8 cellular contexts compared by ENCODE assay signal in genomic region chr12:42023733-42024494, GRCh38.
DNase-seq lines count a peak whose midpoint lies in the region; ATAC-seq and TF ChIP-seq lines count a peak whose summit lies in the region.

No MANE protein-coding gene starts in this region.

- TF ChIP-seq CTCF in parathyroid adenoma (IDR thresholded peaks at IDR 0.05) (peak; percentile 89), tibial artery (IDR thresholded peaks at IDR 0.05) (peak; percentile 93 to 94)

- no peaks in the 10 kb centered on the region for H3K36me3 Mint-ChIP-seq in activated naive CD4-positive, alpha-beta T cell treated with anti-CD3 and anti-CD28 coated beads for 36 hours (ENCODE audit: low read depth)

- H3K27me3 ChIP-seq in HUES6 (ENCODE audit: control insufficient read depth, insufficient read depth, low read length) (peaks cover 12% of the 10 kb centered on the region), parathyroid adenoma (ENCODE audit: control insufficient read depth, insufficient read depth, low read length) (no peaks in the 10 kb centered on the region), tibial artery (no peaks in the 10 kb centered on the region)

- H3K36me3 ChIP-seq in HUES6 (ENCODE audit: control insufficient read depth, insufficient read depth, low read length) (no peaks in the 10 kb centered on the region), parathyroid adenoma (ENCODE audit: control insufficient read depth, insufficient read depth, low read length) (peaks cover 2% of the 10 kb centered on the region), tibial artery (no peaks in the 10 kb centered on the region)

- no peak overlapping the region for H3K27ac Mint-ChIP-seq in activated naive CD4-positive, alpha-beta T cell treated with anti-CD3 and anti-CD28 coated beads for 36 hours

- H3K27ac ChIP-seq in HUES6 (ENCODE audit: low read depth, low read length) (no peak overlapping the region), parathyroid adenoma (no peak overlapping the region), tibial artery (no peak overlapping the region)

- peaks cover 7% of the 10 kb centered on the region for H3K27me3 Mint-ChIP-seq in activated naive CD4-positive, alpha-beta T cell treated with anti-CD3 and anti-CD28 coated beads for 36 hours (ENCODE audit: low read depth)

- peak overlapping the region; percentile 51 for H3K4me3 Mint-ChIP-seq in activated naive CD4-positive, alpha-beta T cell treated with anti-CD3 and anti-CD28 coated beads for 36 hours

- H3K4me2 ChIP-seq in parathyroid adenoma (ENCODE audit: low read length), result peak overlapping the region; percentile 90

- H3K4me1 ChIP-seq in HUES6 (ENCODE audit: control insufficient read depth, insufficient read depth, low read length), result peaks cover 3% of the 10 kb centered on the region; the same call in 1 of the 2 replicates
- H3K4me1 ChIP-seq in parathyroid adenoma, result no peaks in the 10 kb centered on the region
- no peaks in the 10 kb centered on the region for H3K4me1 ChIP-seq in tibial artery

- intact Hi-C loops in activated naive CD4-positive, alpha-beta T cell treated with anti-CD3 and anti-CD28 coated beads for 36 hours (cut with micrococcal nuclease), result loop anchor here (1.0 to 10.0 kb wide), 9 partner anchors 92 to 1078 kb away; no protein-coding TSS in a partner anchor
- intact Hi-C loops in head of caudate nucleus (cut with DNase I) (loop anchor here (5.0 kb wide), 1 partner anchor 747 kb away; no protein-coding TSS in a partner anchor), tibial artery (cut with DNase I; ENCODE audit: low total_unique reads) (loop anchor here (5.0 to 10.0 kb wide), 3 partner anchors 329 to 1077 kb away; no protein-coding TSS in a partner anchor)

- ATAC-seq in GM21528 (IDR thresholded peaks at IDR 0.05; ENCODE audit: low FRiP score, unreplicated experiment), result peak; percentile 92

- no peaks in the 10 kb centered on the region for H3K79me2 ChIP-seq in parathyroid adenoma

- H3K9ac ChIP-seq in HUES6 (ENCODE audit: low read length) (no peak overlapping the region), parathyroid adenoma (no peak overlapping the region)

- H3K9me3 Mint-ChIP-seq in activated naive CD4-positive, alpha-beta T cell treated with anti-CD3 and anti-CD28 coated beads for 36 hours, result no peaks in the 10 kb centered on the region

- DNase-seq in DMS53 treated with DMSO at 0.1 percent for 48 hours (lab: John Stamatoyannopoulos, UW; ENCODE audit: unreplicated experiment), result peak; percentile 85
- peak; percentile 37 for DNase-seq in SHP77 treated with DMSO at 0.1 percent for 48 hours (lab: John Stamatoyannopoulos, UW)
- DNase-seq in activated naive CD4-positive, alpha-beta T cell treated with anti-CD3 and anti-CD28 coated beads for 36 hours, result peak; percentile 80
- DNase-seq in head of caudate nucleus, result peak; percentile 38 to 92 (median 81)
- peak; percentile 69 to 82 for DNase-seq in tibial artery

- H3K4me3 ChIP-seq in HUES6 (ENCODE audit: low read depth, low read length), result peak overlapping the region; percentile 38
- H3K4me3 ChIP-seq in parathyroid adenoma (ENCODE audit: low read depth, low read length), result peak overlapping the region; percentile 58
- peak overlapping the region; percentile 46 to 54 for H3K4me3 ChIP-seq in tibial artery

- H3K9me3 ChIP-seq in HUES6 (ENCODE audit: control insufficient read depth, insufficient read depth, low read depth, low read length), result no peaks in the 10 kb centered on the region
- H3K9me3 ChIP-seq in parathyroid adenoma (ENCODE audit: control insufficient read depth, low read length), result no peaks in the 10 kb centered on the region
- H3K9me3 ChIP-seq in tibial artery, result no peaks in the 10 kb centered on the region

- H3K4me1 Mint-ChIP-seq in activated naive CD4-positive, alpha-beta T cell treated with anti-CD3 and anti-CD28 coated beads for 36 hours (ENCODE audit: low read depth), result peaks cover 8% of the 10 kb centered on the region

- CTCF ChIA-PET in activated naive CD4-positive, alpha-beta T cell treated with anti-CD3 and anti-CD28 coated beads for 36 hours (lab: Charles Lee), result interaction anchor here (0.5 to 3.0 kb wide), 32 partner anchors 8 to 1682 kb away, joined by 3 to 18 read pairs (median 4); no protein-coding TSS in a partner anchor

- H2AFZ ChIP-seq in parathyroid adenoma, result peak overlapping the region; percentile 76
